Comparison of ENCODE assay signal across 10 cellular contexts in the genomic region with DNA sequence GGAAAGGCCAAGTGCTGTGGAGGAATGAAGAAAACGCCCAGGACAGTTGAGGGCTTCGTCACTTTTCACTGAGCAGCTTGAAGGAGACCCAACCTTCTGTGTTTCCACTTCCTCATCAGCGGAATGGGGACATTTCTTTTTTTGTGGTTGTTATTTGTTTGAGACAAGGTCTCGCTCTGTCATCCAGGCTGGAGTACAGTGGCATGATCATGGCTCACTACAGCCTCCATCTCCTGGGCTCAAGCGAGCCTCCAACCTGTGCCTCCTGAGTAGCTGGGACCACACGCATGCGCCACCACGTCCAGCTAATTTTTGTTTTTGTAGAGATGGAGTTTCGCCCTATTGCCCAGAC. TPM values are rescaled to one million over a fixed set of nuclear protein-coding genes. Genes with fewer than 3 reads are reported as not detected.
DNase-seq lines count a peak whose midpoint lies in the region; FAIRE-seq and TF ChIP-seq lines count a peak whose summit lies in the region.
"Had no signal": no experiment of that assay in that cellular context is flagged by ENCODE, and none has a peak within 500 bp of the region (broad histone marks: within the 10 kb centered on the region; RNA-seq: fewer than 3 reads in every experiment).

No MANE protein-coding gene starts in this region.

- 74 to 81% (median 79%) methylated on average over 9 of the region's 9 CpGs for WGBS in adrenal gland, 4 donors

- H3K36me3 ChIP-seq in adrenal gland (replicated peaks in 1 of 2) = no peaks in the 10 kb centered on the region
- no peaks in the 10 kb centered on the region for H3K36me3 ChIP-seq in osteoblast (ENCODE audit: insufficient read depth, low read length)
- H3K36me3 ChIP-seq in uterus = no peaks in the 10 kb centered on the region

- no peaks in the 10 kb centered on the region for H3K36me3 Mint-ChIP-seq in IgD-negative memory B cell

- H3K79me2 ChIP-seq in osteoblast (ENCODE audit: insufficient read depth, low read length) = no peaks in the 10 kb centered on the region

- peak overlapping the region in 4 of 5 donors; percentile 35 to 87 (median 67) for H3K27ac ChIP-seq in adrenal gland
- peak overlapping the region; percentile 89 for H3K27ac ChIP-seq in osteoblast (ENCODE audit: low read depth, low read length)
- H3K27ac ChIP-seq in uterus = no peak overlapping the region

- H3K27me3 Mint-ChIP-seq in IgD-negative memory B cell = no peaks in the 10 kb centered on the region

- DNase-seq in GM12891 (ENCODE audit: insufficient read length, low spot score) (no peak), adrenal gland (no peak), osteoblast (ENCODE audit: insufficient read length, low spot score, missing footprints) (no peak), DMS79 treated with DMSO at 0.1 percent for 48 hours (lab: John Stamatoyannopoulos, UW) (no peak), putamen (ENCODE audit: low spot score) (no peak), uterus (no peak)
- DNase-seq in activated CD8-positive, alpha-beta memory T cell treated with anti-CD3 and anti-CD28 coated beads, Interleukin-2, amount 50 U/mL, for 48 hours = no peak
- DNase-seq: NCI-H1092 treated with DMSO at 0.1 percent for 48 hours had no signal

- TF ChIP-seq CTCF in adrenal gland (IDR thresholded peaks at IDR 0.05) (no peak), osteoblast (IDR thresholded peaks at IDR 0.05; ENCODE audit: extremely low read depth, low read depth, low read length) (no peak), uterus (IDR thresholded peaks at IDR 0.05) (no peak)

- H3K4me1 ChIP-seq in adrenal gland (replicated peaks in 1 of 2) (peaks cover 30 to 61% of the 10 kb centered on the region in 2 donors), osteoblast (ENCODE audit: insufficient read depth, low read length) (peaks cover 47% of the 10 kb centered on the region), uterus (peaks cover 4 to 15% of the 10 kb centered on the region in 2 donors)

- H3K27me3 ChIP-seq in adrenal gland = no peaks in the 10 kb centered on the region
- no peaks in the 10 kb centered on the region for H3K27me3 ChIP-seq in osteoblast (ENCODE audit: insufficient read depth, low read length)
- H3K27me3 ChIP-seq in uterus = no peaks in the 10 kb centered on the region

- no peak for TF ChIP-seq POLR2A in GM12891 (IDR thresholded peaks at IDR 0.05; ENCODE audit: low read depth, low read length)
- no peak for TF ChIP-seq POLR2A in adrenal gland (IDR thresholded peaks at IDR 0.05)
- no peak for TF ChIP-seq POLR2A in uterus (IDR thresholded peaks at IDR 0.05)

- no peak for FAIRE-seq in GM12891 (lab: Jason Lieb, UNC)
- FAIRE-seq: colon had no signal

- H3K9me3 ChIP-seq in adrenal gland (replicated peaks in 1 of 3) = no peaks in the 10 kb centered on the region
- H3K9me3 ChIP-seq in osteoblast (ENCODE audit: low read depth, low read length) = no peaks in the 10 kb centered on the region
- no peaks in the 10 kb centered on the region for H3K9me3 ChIP-seq in uterus

- H3K4me3 ChIP-seq in adrenal gland (no peak overlapping the region), osteoblast (ENCODE audit: insufficient read depth, low read length) (no peak overlapping the region), uterus (no peak overlapping the region)

- H3K9me3 Mint-ChIP-seq in IgD-negative memory B cell = no peaks in the 10 kb centered on the region

- no peak overlapping the region for H3K4me2 ChIP-seq in osteoblast (ENCODE audit: insufficient read depth, low read length)

- no peak overlapping the region for H2AFZ ChIP-seq in osteoblast (ENCODE audit: low read length)

- no peaks in the 10 kb centered on the region for H4K20me1 ChIP-seq in osteoblast (ENCODE audit: insufficient read depth, low read length)

- peak overlapping the region; percentile 36 to 92 (median 76) for H3K4me3 Mint-ChIP-seq in IgD-negative memory B cell

- intact Hi-C loops in adrenal gland (cut with DNase I) (no loop called here), uterus (cut with DNase I; ENCODE audit: low total_unique reads) (no loop called here)

- peak overlapping the region; percentile 87 to 98 (median 96) for H3K27ac Mint-ChIP-seq in IgD-negative memory B cell

- H3K4me1 Mint-ChIP-seq in IgD-negative memory B cell = peaks cover 39 to 51% (median 43%) of the 10 kb centered on the region in 3 donors

TF ChIP-seq in GM12891, 5 proteins besides CTCF, POLR2A, EP300 and RAD21:
- TF ChIP-seq PAX5 (IDR thresholded peaks at IDR 0.05; ENCODE audit: insufficient read depth, low read length, severe bottlenecking) = no peak
- no peak for TF ChIP-seq POLR2AphosphoS5 (IDR thresholded peaks at IDR 0.05; ENCODE audit: low read depth, low read length)
- peak; percentile 93 for TF ChIP-seq SPI1 (IDR thresholded peaks at IDR 0.05; ENCODE audit: low read depth, low read length)
- no peak for TF ChIP-seq TAF1 (IDR thresholded peaks at IDR 0.05; ENCODE audit: low read depth, low read length)
- no peak for TF ChIP-seq POU2F2 (IDR thresholded peaks at IDR 0.05; ENCODE audit: low read depth, low read length)

RNA-seq across cellular contexts. Expression of gene RNF19B, which starts 28.6 kb away (rescaled TPM):
- polyA plus RNA-seq in GM12891 (2012; ENCODE audit: low read depth, missing spikeins) = 19.3 TPM
- 2.6 TPM for polyA plus RNA-seq in IgD-negative memory B cell
- total RNA-seq in adrenal gland = 10 to 100 TPM; 16.9 to 36.5 (median 26.0) TPM
- 10 to 100 TPM in 1 of 3 donors, 1 to 10 TPM in 2; 4.7 to 10.5 (median 6.7) TPM for polyA plus RNA-seq in adrenal gland
- total RNA-seq in osteoblast = 14.5 and 19.7 TPM in 2 replicates
- 10 to 100 TPM; 13.2 to 23.4 (median 17.4) TPM for total RNA-seq in uterus

RNA-seq across cellular contexts. Expression of gene AK2, which starts 43.5 kb away (rescaled TPM):
- 196 TPM for polyA plus RNA-seq in GM12891 (2012; ENCODE audit: low read depth, missing spikeins)
- polyA plus RNA-seq in IgD-negative memory B cell (112 TPM), adrenal gland (100 to 1,000 TPM in 1 of 3 donors, 10 to 100 TPM in 2; 55.3 to 245 (median 75.7) TPM)
- total RNA-seq in adrenal gland (100 to 1,000 TPM; 105 to 176 (median 144) TPM), osteoblast (89.3 and 139 TPM in 2 replicates), uterus (100 to 1,000 TPM in 2 of 4 donors, 10 to 100 TPM in 2; 47.6 to 126 (median 89.2) TPM)

Comparison
In these comparisons a context has a peak if more than half of its experiments do, and no peak if none do; other contexts are left out.
1. H3K27ac ChIP-seq: peak in adrenal gland (4 of 5) and osteoblast (single experiment); none in uterus (0 of 2).